In the genomic region with DNA sequence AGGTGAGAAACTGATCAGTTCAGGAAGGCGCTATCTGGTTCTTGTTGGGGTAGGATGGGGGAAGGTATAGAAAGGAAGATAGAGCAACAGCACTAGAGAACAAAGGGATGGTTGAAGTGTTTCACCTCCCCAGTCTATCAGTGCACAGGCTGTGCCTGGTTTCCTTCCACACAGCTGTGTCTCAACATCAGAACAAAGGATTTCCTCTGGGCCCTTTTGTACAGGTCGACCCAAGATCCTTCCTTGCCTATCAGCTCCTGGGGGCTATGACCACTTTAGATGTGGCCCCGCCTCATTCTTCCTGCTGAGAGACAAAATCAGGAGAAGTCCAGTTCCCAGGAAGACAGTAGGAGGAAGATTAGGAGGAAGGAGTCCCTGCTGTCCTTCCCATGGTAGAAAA, we compare ENCODE assay signal across 1 cellular context.
TF ChIP-seq lines count a peak whose summit lies in the region.

No MANE protein-coding gene starts in this region.

TF ChIP-seq in IMR-90, 13 proteins besides CTCF, POLR2A, EP300 and RAD21 (continued from another document):
- no peak for TF ChIP-seq BHLHE40 (IDR thresholded peaks at IDR 0.05; ENCODE audit: low read depth, low read length)
